17 cellular contexts compared by ENCODE assay signal in genomic region chr19:4991996-4992698, GRCh38. TPM values are rescaled to one million over a fixed set of nuclear protein-coding genes. Genes with fewer than 3 reads are reported as not detected.
DNase-seq lines count a peak whose midpoint lies in the region; ATAC-seq and TF ChIP-seq lines count a peak whose summit lies in the region.
"Had no signal": no experiment of that assay in that cellular context is flagged by ENCODE, and none has a peak within 500 bp of the region (broad histone marks: within the 10 kb centered on the region; RNA-seq: fewer than 3 reads in every experiment).

No MANE protein-coding gene starts in this region.

- H3K36me3 Mint-ChIP-seq in glutamatergic neuron (ENCODE audit: unreplicated experiment): no peaks in the 10 kb centered on the region

- H2AFZ ChIP-seq in parathyroid adenoma: peak overlapping the region; percentile 30

- H3K4me3 ChIP-seq in LNCaP clone FGC (ENCODE audit: low read depth, low read length): no peak overlapping the region
- H3K4me3 ChIP-seq in parathyroid adenoma (ENCODE audit: low read depth, low read length): no peak overlapping the region

- no peaks in the 10 kb centered on the region for H3K36me3 ChIP-seq in parathyroid adenoma (ENCODE audit: control insufficient read depth, insufficient read depth, low read length)

- peaks cover 19% of the 10 kb centered on the region for H3K4me1 ChIP-seq in parathyroid adenoma

- TF ChIP-seq CTCF in 22Rv1 (IDR thresholded peaks at IDR 0.05): no peak
- no peak for TF ChIP-seq CTCF in LNCaP clone FGC (IDR thresholded peaks at IDR 0.05; ENCODE audit: control insufficient read depth, extremely low read depth, insufficient read depth)
- no peak for TF ChIP-seq CTCF in glutamatergic neuron (IDR thresholded peaks at IDR 0.05; ENCODE audit: partially characterized antibody, unreplicated experiment)
- no peak for TF ChIP-seq CTCF in parathyroid adenoma (IDR thresholded peaks at IDR 0.05)

- no peaks in the 10 kb centered on the region for H3K27me3 ChIP-seq in parathyroid adenoma (ENCODE audit: control insufficient read depth, insufficient read depth, low read length)

- no peaks in the 10 kb centered on the region for H3K9me3 ChIP-seq in parathyroid adenoma (ENCODE audit: control insufficient read depth, low read length)

- peaks cover 44% of the 10 kb centered on the region for H3K4me1 Mint-ChIP-seq in glutamatergic neuron (ENCODE audit: low read depth, unreplicated experiment)

- peaks cover 7% of the 10 kb centered on the region for H3K9me3 Mint-ChIP-seq in glutamatergic neuron (ENCODE audit: unreplicated experiment)

- peaks cover 5% of the 10 kb centered on the region for H3K27me3 Mint-ChIP-seq in glutamatergic neuron (ENCODE audit: unreplicated experiment)
- H3K27me3 Mint-ChIP-seq: IgD-negative memory B cell had no signal

- H3K27ac ChIP-seq in 22Rv1: peak overlapping the region; percentile 87
- H3K27ac ChIP-seq in parathyroid adenoma: peak overlapping the region; percentile 80

- peaks cover 41% of the 10 kb centered on the region for H3K79me2 ChIP-seq in parathyroid adenoma

- peak; percentile 96 for DNase-seq in LNCaP clone FGC (ENCODE audit: low read depth)
- DNase-seq in glutamatergic neuron: no peak
- DNase-seq in DMS 273 (lab: John Stamatoyannopoulos, UW; ENCODE audit: unreplicated experiment): no peak
- DNase-seq: AML-193; COR-L47; EL; H7; NCI-H1105 treated with DMSO at 0.1 percent for 48 hours; NCI-H1694 treated with DMSO at 0.1 percent for 48 hours; NCI-H526 treated with DMSO at 0.1 percent for 48 hours; NK-92 treated with Interleukin-12 subunit alpha and Interleukin-12 subunit beta, amount 100 ng/mL, for 24 hours; SHP77 treated with DMSO at 0.1 percent for 48 hours had no signal

- ATAC-seq in GM19397 (IDR thresholded peaks at IDR 0.05; ENCODE audit: unreplicated experiment) (no peak), GM18520 (IDR thresholded peaks at IDR 0.05; ENCODE audit: unreplicated experiment) (no peak)

- H3K9ac ChIP-seq in parathyroid adenoma: no peak overlapping the region

- peak overlapping the region; percentile 46 for H3K4me3 Mint-ChIP-seq in glutamatergic neuron (ENCODE audit: unreplicated experiment)

- H3K27ac Mint-ChIP-seq in glutamatergic neuron (ENCODE audit: unreplicated experiment): peak overlapping the region; percentile 85

- peak overlapping the region; percentile 16 for H3K4me2 ChIP-seq in parathyroid adenoma (ENCODE audit: low read length)

RNA-seq across cellular contexts. Expression of gene KDM4B, which starts 23.2 kb away (rescaled TPM):
- 153 TPM for total RNA-seq in glutamatergic neuron (ENCODE audit: unreplicated experiment)
